ENCODE assay signal across 31 cellular contexts in the genomic region with DNA sequence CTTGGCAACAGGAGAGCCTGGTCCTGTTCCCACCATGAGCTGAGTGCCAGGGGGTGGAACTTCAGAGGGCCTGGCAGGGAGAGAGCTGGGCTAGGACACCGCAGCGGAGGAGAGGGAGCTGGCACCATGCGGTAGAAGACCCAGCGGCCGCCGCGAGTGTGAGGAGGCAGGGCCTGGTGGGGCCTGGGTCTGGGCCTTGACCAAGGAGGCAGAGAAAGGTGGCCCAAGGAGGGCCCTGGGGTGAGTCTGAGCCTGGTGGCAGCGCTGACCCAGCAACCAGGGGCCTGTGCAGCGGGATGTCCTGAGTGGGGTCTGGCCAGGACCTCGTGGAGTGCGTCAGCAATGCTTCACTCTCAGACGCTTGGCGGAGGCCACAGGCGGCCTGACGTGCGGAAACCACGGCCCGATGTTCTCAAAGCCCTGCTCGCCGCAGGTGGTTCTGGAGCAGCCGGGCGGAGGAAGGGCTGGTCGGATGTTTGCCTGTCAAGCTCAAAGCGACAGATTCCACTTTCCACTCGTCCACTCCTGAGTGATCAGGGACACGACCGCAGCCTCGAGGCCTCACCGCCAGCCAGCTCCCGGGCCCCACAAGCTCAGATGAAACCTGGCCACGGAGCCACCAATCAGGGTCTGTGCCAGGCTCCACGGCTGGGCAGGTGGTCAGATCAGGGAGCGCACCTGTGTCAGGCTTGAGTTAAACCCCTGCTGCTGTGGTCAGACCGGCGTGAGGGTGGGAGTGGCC. TPM values are rescaled to one million over a fixed set of nuclear protein-coding genes. Genes with fewer than 3 reads are reported as not detected.
A peak's percentile ranks its signal among the peaks of the same experiment; 100 is the strongest.
DNase-seq lines count a peak whose midpoint lies in the region; TF ChIP-seq lines count a peak whose summit lies in the region.
"Had no signal": no experiment of that assay in that cellular context is flagged by ENCODE, and none has a peak within 500 bp of the region (broad histone marks: within the 10 kb centered on the region; RNA-seq: fewer than 3 reads in every experiment).

No MANE protein-coding gene starts in this region.

- no peaks in the 10 kb centered on the region for H3K4me1 ChIP-seq in endodermal cell (ENCODE audit: control insufficient read depth, insufficient read depth, low read length)
- peaks cover 0 to 6% of the 10 kb centered on the region in 2 donors for H3K4me1 ChIP-seq in neuronal stem cell (ENCODE audit: control insufficient read depth in 2 of 2, insufficient read depth in 1 of 2, low read depth in 1 of 2, low read length in 2 of 2)
- peaks cover 9% of the 10 kb centered on the region for H3K4me1 ChIP-seq in suprapubic skin
- H3K4me1 ChIP-seq: heart right ventricle, SJSA1 had no signal

- H3K79me1 ChIP-seq in neuronal stem cell (ENCODE audit: low read depth, low read length) = peaks cover 2% of the 10 kb centered on the region

- TF ChIP-seq EP300 in suprapubic skin (IDR thresholded peaks at IDR 0.05) = no peak

- WGBS in endodermal cell (ENCODE audit: insufficient coverage in 1 of 2, insufficient read length in 1 of 2), 2 experiments = 91 to 95% methylated on average over 20 to 35 of the region's 35 CpGs
- WGBS in neuronal stem cell (ENCODE audit: extremely low coverage in 2 of 2, insufficient read length in 2 of 2, insufficient replicate concordance in 1 of 2), 2 donors = no CpG with 5 or more reads among the region's 35 CpGs
- 86% methylated on average over 26 of the region's 35 CpGs for WGBS in suprapubic skin

- H3K4me3 ChIP-seq in endodermal cell (ENCODE audit: low read length) (no peak overlapping the region), neuronal stem cell (ENCODE audit: low read length in 2 of 2) (no peak overlapping the region), suprapubic skin (no peak overlapping the region)
- H3K4me3 ChIP-seq: BLaER1, esophagus muscularis mucosa, GM23338, heart right ventricle, lung, SJSA1 had no signal

- H3K14ac ChIP-seq in neuronal stem cell (ENCODE audit: low read length) = no peak overlapping the region

- peak overlapping the region; percentile 55 for H2BK15ac ChIP-seq in neuronal stem cell (ENCODE audit: low read length)

- H3K4me3 Mint-ChIP-seq in endodermal cell = no peak overlapping the region
- H3K4me3 Mint-ChIP-seq: activated CD4-positive, alpha-beta T cell treated with anti-CD3 and anti-CD28 coated beads, Interleukin-2, amount 10 ng/mL, durations not matched to agents 24 days and 14 days; activated naive CD8-positive, alpha-beta T cell; GM23338; HFFc6; natural killer cell; stimulated activated naive B cell treated with anti-CD40 and anti-IgM and Interleukin-4, amounts not matched to agents 10 μg/mL and 1 μg/mL and 100 μg/mL, for 72 hours had no signal

- DNase-seq in endodermal cell (peak; percentile 45), neuronal stem cell (ENCODE audit: low spot score) (no peak), ecto neural progenitor cell (ENCODE audit: low spot score) (no peak), cerebellum (ENCODE audit: low spot score) (no peak), suprapubic skin (ENCODE audit: low spot score in 2 of 2) (no peak)
- DNase-seq: activated CD4-positive, alpha-beta T cell treated with anti-CD3 and anti-CD28 coated beads, Interleukin-2, amount 10 ng/mL, durations not matched to agents 24 days and 14 days; activated CD8-positive, alpha-beta memory T cell treated with anti-CD3 and anti-CD28 coated beads for 24 hours; activated T-cell treated with anti-CD3 and anti-CD28 coated beads for 4 hours; cortex of kidney; DMS 273 treated with DMSO at 0.1 percent for 48 hours; foreskin fibroblast; heart right ventricle; HFFc6; natural killer cell; NCI-H146; NCI-H2107; NCI-H446; NCI-H774; stimulated activated naive B cell treated with anti-CD40 and anti-IgM and Interleukin-4, amounts not matched to agents 10 μg/mL and 1 μg/mL and 100 μg/mL, for 72 hours; T1000; WERI-Rb-1 had no signal

- H3K9me3 Mint-ChIP-seq in endodermal cell = no peaks in the 10 kb centered on the region
- H3K9me3 Mint-ChIP-seq: activated CD4-positive, alpha-beta T cell treated with anti-CD3 and anti-CD28 coated beads, Interleukin-2, amount 10 ng/mL, durations not matched to agents 24 days and 14 days; GM23338; natural killer cell; stimulated activated naive B cell treated with anti-CD40 and anti-IgM and Interleukin-4, amounts not matched to agents 10 μg/mL and 1 μg/mL and 100 μg/mL, for 72 hours had no signal

- H4K91ac ChIP-seq in neuronal stem cell (ENCODE audit: low read depth, low read length, poor library complexity) = no peak overlapping the region

- H3K4me2 ChIP-seq in neuronal stem cell (ENCODE audit: insufficient read depth, low read length, poor library complexity, severe bottlenecking) = no peak overlapping the region
- H3K4me2 ChIP-seq: BLaER1, GM23338 had no signal

- no peak overlapping the region for H2BK12ac ChIP-seq in neuronal stem cell (ENCODE audit: low read length)

- no peak overlapping the region for H2AFZ ChIP-seq in neuronal stem cell (ENCODE audit: low read length)
- H2AFZ ChIP-seq: GM23338 had no signal

- no peak overlapping the region for H3K9ac ChIP-seq in endodermal cell (ENCODE audit: extremely low read depth, low read length, poor library complexity, severe bottlenecking)
- no peak overlapping the region for H3K9ac ChIP-seq in neuronal stem cell (ENCODE audit: low read depth, low read length, poor library complexity)
- H3K9ac ChIP-seq: BLaER1 had no signal

- H3K36me3 Mint-ChIP-seq in endodermal cell (ENCODE audit: low read depth) = no peaks in the 10 kb centered on the region
- H3K36me3 Mint-ChIP-seq: activated naive CD8-positive, alpha-beta T cell; natural killer cell had no signal

- no peak overlapping the region for H4K8ac ChIP-seq in neuronal stem cell (ENCODE audit: low read depth, low read length)

- peak overlapping the region; percentile 44 for H3K18ac ChIP-seq in neuronal stem cell (ENCODE audit: low read length)

- peak overlapping the region; percentile 43 for H3K23ac ChIP-seq in neuronal stem cell (ENCODE audit: low read depth, low read length, poor library complexity)

- TF ChIP-seq POLR2A in suprapubic skin (IDR thresholded peaks at IDR 0.05) = no peak

- H3K27ac ChIP-seq in angular gyrus (ENCODE audit: low read depth, low read length) (peak overlapping the region; percentile 95), endodermal cell (ENCODE audit: low read depth, low read length) (no peak overlapping the region), neuronal stem cell (replicated peaks; ENCODE audit: low read length) (no peak overlapping the region), suprapubic skin (no peak overlapping the region)
- H3K27ac ChIP-seq: BLaER1, esophagus muscularis mucosa, heart right ventricle, SJSA1, WERI-Rb-1 had no signal

- peak overlapping the region; percentile 53 for H2BK5ac ChIP-seq in neuronal stem cell (ENCODE audit: low read length)

- H3K36me3 ChIP-seq in endodermal cell (ENCODE audit: control insufficient read depth, insufficient read depth, low read length) = no peaks in the 10 kb centered on the region
- H3K36me3 ChIP-seq in neuronal stem cell (replicated peaks in 1 of 2; ENCODE audit: control insufficient read depth in 2 of 2, insufficient read depth in 2 of 2, low read length in 2 of 2) = no peaks in the 10 kb centered on the region
- H3K36me3 ChIP-seq in suprapubic skin = no peaks in the 10 kb centered on the region
- H3K36me3 ChIP-seq: BLaER1, esophagus muscularis mucosa, heart right ventricle, SJSA1 had no signal

- no peaks in the 10 kb centered on the region for H3K4me1 Mint-ChIP-seq in endodermal cell
- H3K4me1 Mint-ChIP-seq: activated CD4-positive, alpha-beta T cell treated with anti-CD3 and anti-CD28 coated beads, Interleukin-2, amount 10 ng/mL, durations not matched to agents 24 days and 14 days; natural killer cell had no signal

- H2AK5ac ChIP-seq in neuronal stem cell (ENCODE audit: low read depth, low read length) = no peak overlapping the region

- H3K27me3 ChIP-seq in endodermal cell (ENCODE audit: control insufficient read depth, insufficient read depth, low read length, poor library complexity, severe bottlenecking) = no peaks in the 10 kb centered on the region
- H3K27me3 ChIP-seq in neuronal stem cell (ENCODE audit: control insufficient read depth in 3 of 3, insufficient read depth in 3 of 3, low read depth in 1 of 3, low read length in 3 of 3) = peaks cover 0 to 32% (median 2%) of the 10 kb centered on the region in 3 experiments
- H3K27me3 ChIP-seq in suprapubic skin = peaks cover 52% of the 10 kb centered on the region
- H3K27me3 ChIP-seq: BLaER1, SJSA1 had no signal

- H3K27ac Mint-ChIP-seq in endodermal cell = no peak overlapping the region
- H3K27ac Mint-ChIP-seq: activated CD4-positive, alpha-beta T cell treated with anti-CD3 and anti-CD28 coated beads, Interleukin-2, amount 10 ng/mL, durations not matched to agents 24 days and 14 days; activated naive CD8-positive, alpha-beta T cell; GM23338; HFFc6; natural killer cell; stimulated activated naive B cell treated with anti-CD40 and anti-IgM and Interleukin-4, amounts not matched to agents 10 μg/mL and 1 μg/mL and 100 μg/mL, for 72 hours had no signal

- no peaks in the 10 kb centered on the region for H3K27me3 Mint-ChIP-seq in endodermal cell (ENCODE audit: insufficient read depth)
- H3K27me3 Mint-ChIP-seq: activated CD4-positive, alpha-beta T cell treated with anti-CD3 and anti-CD28 coated beads, Interleukin-2, amount 10 ng/mL, durations not matched to agents 24 days and 14 days; activated naive CD8-positive, alpha-beta T cell had no signal

- no peaks in the 10 kb centered on the region for H3K9me3 ChIP-seq in endodermal cell (ENCODE audit: control insufficient read depth, low read length)
- H3K9me3 ChIP-seq in neuronal stem cell (replicated peaks in 1 of 2; ENCODE audit: control insufficient read depth in 2 of 2, insufficient read depth in 1 of 2, low read depth in 1 of 2, low read length in 2 of 2) = no peaks in the 10 kb centered on the region
- H3K9me3 ChIP-seq in suprapubic skin = no peaks in the 10 kb centered on the region
- H3K9me3 ChIP-seq: esophagus muscularis mucosa, heart right ventricle, SJSA1 had no signal

- H3K4ac ChIP-seq in neuronal stem cell (ENCODE audit: low read length) = no peak overlapping the region

- TF ChIP-seq CTCF in endodermal cell (conservative IDR thresholded peaks at IDR 0.05) (no peak), suprapubic skin (IDR thresholded peaks at IDR 0.05) (no peak)

- no peak overlapping the region for H2BK120ac ChIP-seq in neuronal stem cell (ENCODE audit: low read depth, low read length)

RNA-seq across cellular contexts. Expression of gene ATP5ME, which starts 20.8 kb away (rescaled TPM):
- total RNA-seq in endodermal cell (100 to 1,000 TPM; 407 to 456 TPM), cerebellum (67.2 TPM), suprapubic skin (100 to 1,000 TPM in 2 of 4 donors, 10 to 100 TPM in 2; 60.2 to 167 (median 102) TPM)
- 299 TPM for polyA plus RNA-seq in endodermal cell (2013, experiment 1 of 2)
- 303 TPM for polyA plus RNA-seq in endodermal cell (2013, experiment 2 of 2)
- polyA plus RNA-seq in neuronal stem cell (2013, experiment 1 of 2) = 966 TPM
- 911 TPM for polyA plus RNA-seq in neuronal stem cell (2013, experiment 2 of 2)

RNA-seq across cellular contexts. Expression of gene MYL5, which starts 21.1 kb away (rescaled TPM):
- total RNA-seq in endodermal cell (10 to 100 TPM; 20.0 to 23.4 TPM), cerebellum (5.3 TPM), suprapubic skin (10 to 100 TPM in 2 of 4 donors, 1 to 10 TPM in 2; 5.3 to 20.4 (median 10.5) TPM)
- 8.7 TPM for polyA plus RNA-seq in endodermal cell (2013, experiment 1 of 2)
- polyA plus RNA-seq in endodermal cell (2013, experiment 2 of 2) = 6.1 TPM
- polyA plus RNA-seq in neuronal stem cell (2013, experiment 1 of 2) = 4.1 TPM
- polyA plus RNA-seq in neuronal stem cell (2013, experiment 2 of 2) = 3.9 TPM

RNA-seq across cellular contexts. Expression of gene PDE6B, which starts 27.9 kb away (rescaled TPM):
- total RNA-seq in endodermal cell (10 to 100 TPM; 12.4 to 14.6 TPM), cerebellum (4.8 TPM), suprapubic skin (1 to 10 TPM in 1 of 4 donors, under 1 TPM in 1, not detected in 2; 0.95 to 9.5 TPM)
- 5.0 TPM for polyA plus RNA-seq in endodermal cell (2013, experiment 1 of 2)
- 2.4 TPM for polyA plus RNA-seq in endodermal cell (2013, experiment 2 of 2)
- 9.5 TPM for polyA plus RNA-seq in neuronal stem cell (2013, experiment 1 of 2)
- polyA plus RNA-seq in neuronal stem cell (2013, experiment 2 of 2) = 9.3 TPM
- total RNA-seq: bronchial epithelial cell, HFFc6, SJSA1 had no signal
- polyA plus RNA-seq: keratinocyte had no signal

RNA-seq across cellular contexts. Expression of gene SLC49A3, which starts 35.7 kb away (rescaled TPM):
- total RNA-seq in endodermal cell = 10 to 100 TPM; 15.1 to 16.4 TPM
- 2.0 TPM for polyA plus RNA-seq in endodermal cell (2013, experiment 1 of 2)
- polyA plus RNA-seq in endodermal cell (2013, experiment 2 of 2) = 1.0 TPM
- 0.81 TPM for polyA plus RNA-seq in neuronal stem cell (2013, experiment 1 of 2)
- 0.57 TPM for polyA plus RNA-seq in neuronal stem cell (2013, experiment 2 of 2)
- total RNA-seq in cerebellum = 0.36 TPM
- total RNA-seq in suprapubic skin = 10 to 100 TPM in 3 of 4 donors, 1 to 10 TPM in 1; 8.9 to 21.1 (median 17.4) TPM
- total RNA-seq: SJSA1 had no signal
- polyA plus RNA-seq: AG04450 had no signal

RNA-seq across cellular contexts. Expression of gene PCGF3, which starts 52.4 kb away (rescaled TPM):
- total RNA-seq in endodermal cell (10 to 100 TPM; 53.1 to 64.0 TPM), cerebellum (79.5 TPM), suprapubic skin (100 to 1,000 TPM in 1 of 4 donors, 10 to 100 TPM in 3; 59.7 to 152 (median 71.2) TPM)
- polyA plus RNA-seq in endodermal cell (2013, experiment 1 of 2) = 64.4 TPM
- polyA plus RNA-seq in endodermal cell (2013, experiment 2 of 2) = 55.3 TPM
- 40.8 TPM for polyA plus RNA-seq in neuronal stem cell (2013, experiment 1 of 2)
- polyA plus RNA-seq in neuronal stem cell (2013, experiment 2 of 2) = 42.5 TPM
